In genomic region chr2:65431417-65432226, GRCh38 we compare ENCODE assay signal across 8 cellular contexts. TPM values are rescaled to one million over a fixed set of nuclear protein-coding genes. Genes with fewer than 3 reads are reported as not detected.
DNase-seq lines count a peak whose midpoint lies in the region; ATAC-seq and TF ChIP-seq lines count a peak whose summit lies in the region.

No MANE protein-coding gene starts in this region.

- H3K9me3 ChIP-seq in NT2/D1 (ENCODE audit: insufficient read depth, low read length) (no peaks in the 10 kb centered on the region), neural cell (ENCODE audit: low read length) (no peaks in the 10 kb centered on the region)

- H3K27me3 ChIP-seq in NT2/D1 (ENCODE audit: insufficient read depth, insufficient read length) (peaks cover 52% of the 10 kb centered on the region), neural cell (ENCODE audit: insufficient read depth, low read depth, low read length) (no peaks in the 10 kb centered on the region)

- ATAC-seq in HG03280 (IDR thresholded peaks at IDR 0.05; ENCODE audit: unreplicated experiment), result peak; percentile 29

- no peaks in the 10 kb centered on the region for H3K9me3 Mint-ChIP-seq in type B pancreatic cell

- DNase-seq in AG20443 (ENCODE audit: low spot score) (peak; percentile 43), NT2/D1 (ENCODE audit: low read depth, low spot score) (no peak), fibroblast of villous mesenchyme (ENCODE audit: low read depth) (peak; percentile 48), type B pancreatic cell (ENCODE audit: extremely low spot score, unreplicated experiment) (peak; percentile 72)
- peak; percentile 82 for DNase-seq in activated effector memory CD4-positive, alpha-beta T cell treated with anti-CD3 and anti-CD28 coated beads, Interleukin-2, amount 50 U/mL, for 16 hours

- no peaks in the 10 kb centered on the region for H3K36me3 Mint-ChIP-seq in type B pancreatic cell

- H3K27me3 Mint-ChIP-seq in type B pancreatic cell, result no peaks in the 10 kb centered on the region

- in situ Hi-C loops in GM18951 (cut with MboI; ENCODE audit: low sequenced_read_pairs, unreplicated experiment), result no loop called here

- peaks cover 3% of the 10 kb centered on the region for H3F3A ChIP-seq in neural cell (ENCODE audit: insufficient read depth, low read length, poor library complexity, severe bottlenecking)

- peak overlapping the region; percentile 90 for H3K27ac ChIP-seq in neural cell (ENCODE audit: low read length)

- peaks cover 34% of the 10 kb centered on the region for H3K79me2 ChIP-seq in neural cell (replicated peaks; ENCODE audit: insufficient read depth, low read length)

- peak overlapping the region; percentile 68 for H3K4me3 ChIP-seq in NT2/D1 (ENCODE audit: insufficient read length, low read depth)
- H3K4me3 ChIP-seq in fibroblast of villous mesenchyme (ENCODE audit: low read depth, low read length), result peak overlapping the region; percentile 90
- peak overlapping the region; percentile 90 for H3K4me3 ChIP-seq in neural cell (ENCODE audit: low read length)

- H3K9me2 ChIP-seq in neural cell (ENCODE audit: insufficient read depth, low read length), result no peaks in the 10 kb centered on the region

- peaks cover 17% of the 10 kb centered on the region for H3K4me1 Mint-ChIP-seq in type B pancreatic cell (ENCODE audit: unreplicated experiment)

- no peak for TF ChIP-seq EP300 in neural cell (conservative IDR thresholded peaks at IDR 0.05; ENCODE audit: poor library complexity, severe bottlenecking)

- no peaks in the 10 kb centered on the region for H3K4me1 ChIP-seq in NT2/D1 (ENCODE audit: insufficient read depth, insufficient read length)

- TF ChIP-seq POLR2A in GM18951 (IDR thresholded peaks at IDR 0.05; ENCODE audit: extremely low read depth, insufficient read depth, insufficient read length), result peak; percentile 28

- TF ChIP-seq CTCF in fibroblast of villous mesenchyme (IDR thresholded peaks at IDR 0.05; ENCODE audit: insufficient read depth, low read depth, low read length) (no peak), neural cell (IDR thresholded peaks at IDR 0.05; ENCODE audit: poor library complexity, severe bottlenecking) (no peak), type B pancreatic cell (conservative IDR thresholded peaks at IDR 0.05) (no peak)

- peak overlapping the region; percentile 94 for H3K27ac Mint-ChIP-seq in type B pancreatic cell

- H3K9ac ChIP-seq in NT2/D1 (ENCODE audit: insufficient read length, low read depth), result peak overlapping the region; percentile 70
- H3K9ac ChIP-seq in neural cell (ENCODE audit: low read length), result peak overlapping the region; percentile 95

- H2AFZ ChIP-seq in neural cell (ENCODE audit: low read depth, low read length), result peak overlapping the region; percentile 68

- no peak for TF ChIP-seq RAD21 in neural cell (conservative IDR thresholded peaks at IDR 0.05)

- no peaks in the 10 kb centered on the region for H4K20me1 ChIP-seq in neural cell (ENCODE audit: insufficient read depth)

- H3K36me3 ChIP-seq in NT2/D1 (ENCODE audit: insufficient read depth, insufficient read length, low read length), result no peaks in the 10 kb centered on the region
- no peaks in the 10 kb centered on the region for H3K36me3 ChIP-seq in neural cell (ENCODE audit: insufficient read depth, low read length)

- H3K4me2 ChIP-seq in neural cell (ENCODE audit: low read length), result peak overlapping the region; percentile 36

- peak overlapping the region; percentile 95 for H3K4me3 Mint-ChIP-seq in type B pancreatic cell

TF ChIP-seq in neural cell, 6 proteins besides CTCF, POLR2A, EP300 and RAD21:
- TF ChIP-seq TAF1 (IDR thresholded peaks at IDR 0.05; ENCODE audit: low read depth), result peak; percentile 38
- TF ChIP-seq, protein P1, sequence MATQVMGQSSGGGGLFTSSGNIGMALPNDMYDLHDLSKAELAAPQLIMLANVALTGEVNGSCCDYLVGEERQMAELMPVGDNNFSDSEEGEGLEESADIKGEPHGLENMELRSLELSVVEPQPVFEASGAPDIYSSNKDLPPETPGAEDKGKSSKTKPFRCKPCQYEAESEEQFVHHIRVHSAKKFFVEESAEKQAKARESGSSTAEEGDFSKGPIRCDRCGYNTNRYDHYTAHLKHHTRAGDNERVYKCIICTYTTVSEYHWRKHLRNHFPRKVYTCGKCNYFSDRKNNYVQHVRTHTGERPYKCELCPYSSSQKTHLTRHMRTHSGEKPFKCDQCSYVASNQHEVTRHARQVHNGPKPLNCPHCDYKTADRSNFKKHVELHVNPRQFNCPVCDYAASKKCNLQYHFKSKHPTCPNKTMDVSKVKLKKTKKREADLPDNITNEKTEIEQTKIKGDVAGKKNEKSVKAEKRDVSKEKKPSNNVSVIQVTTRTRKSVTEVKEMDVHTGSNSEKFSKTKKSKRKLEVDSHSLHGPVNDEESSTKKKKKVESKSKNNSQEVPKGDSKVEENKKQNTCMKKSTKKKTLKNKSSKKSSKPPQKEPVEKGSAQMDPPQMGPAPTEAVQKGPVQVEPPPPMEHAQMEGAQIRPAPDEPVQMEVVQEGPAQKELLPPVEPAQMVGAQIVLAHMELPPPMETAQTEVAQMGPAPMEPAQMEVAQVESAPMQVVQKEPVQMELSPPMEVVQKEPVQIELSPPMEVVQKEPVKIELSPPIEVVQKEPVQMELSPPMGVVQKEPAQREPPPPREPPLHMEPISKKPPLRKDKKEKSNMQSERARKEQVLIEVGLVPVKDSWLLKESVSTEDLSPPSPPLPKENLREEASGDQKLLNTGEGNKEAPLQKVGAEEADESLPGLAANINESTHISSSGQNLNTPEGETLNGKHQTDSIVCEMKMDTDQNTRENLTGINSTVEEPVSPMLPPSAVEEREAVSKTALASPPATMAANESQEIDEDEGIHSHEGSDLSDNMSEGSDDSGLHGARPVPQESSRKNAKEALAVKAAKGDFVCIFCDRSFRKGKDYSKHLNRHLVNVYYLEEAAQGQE (IDR thresholded peaks at IDR 0.05; ENCODE audit: borderline replicate concordance), result no peak
- peak; percentile 10 for TF ChIP-seq MXI1 (conservative IDR thresholded peaks at IDR 0.05; ENCODE audit: poor library complexity, severe bottlenecking)

RNA-seq across cellular contexts. Expression of gene SPRED2, which starts 0.8 kb away (rescaled TPM):
- total RNA-seq in fibroblast of villous mesenchyme, result 9.5 and 10.0 TPM in 2 replicates
- polyA plus RNA-seq in neural cell, result 5.3 and 5.4 TPM in 2 replicates
- 12.2 and 15.7 TPM in 2 replicates for polyA minus RNA-seq in neural cell
- 38.9 and 43.0 TPM in 2 replicates for total RNA-seq in type B pancreatic cell (ENCODE audit: low replicate concordance)
